In genomic region chr1:11898086-11898785, GRCh38 we compare ENCODE assay signal across 1 cellular context.
TF ChIP-seq lines count a peak whose summit lies in the region.

No MANE protein-coding gene starts in this region.

TF ChIP-seq in GM23338, 12 proteins besides CTCF, POLR2A, EP300 and RAD21 (continued from another document):
- no peak for TF ChIP-seq REST (IDR thresholded peaks at IDR 0.05; ENCODE audit: unreplicated experiment)
- TF ChIP-seq ZNF331 (CRISPR knock-in tag; IDR thresholded peaks at IDR 0.05; ENCODE audit: low read depth) = no peak
- no peak for TF ChIP-seq ZNF462 (CRISPR knock-in tag; IDR thresholded peaks at IDR 0.05)
- TF ChIP-seq EZH2phosphoT487 (IDR thresholded peaks at IDR 0.05; ENCODE audit: unreplicated experiment) = no peak
- no peak for TF ChIP-seq ZNF114 (CRISPR knock-in tag; IDR thresholded peaks at IDR 0.05)
- no peak for TF ChIP-seq POLR2AphosphoS5 (IDR thresholded peaks at IDR 0.05; ENCODE audit: low read depth)
- TF ChIP-seq EZH2 (IDR thresholded peaks at IDR 0.05; ENCODE audit: low read depth, unreplicated experiment) = no peak
